9 cellular contexts compared by ENCODE assay signal in the genomic region with DNA sequence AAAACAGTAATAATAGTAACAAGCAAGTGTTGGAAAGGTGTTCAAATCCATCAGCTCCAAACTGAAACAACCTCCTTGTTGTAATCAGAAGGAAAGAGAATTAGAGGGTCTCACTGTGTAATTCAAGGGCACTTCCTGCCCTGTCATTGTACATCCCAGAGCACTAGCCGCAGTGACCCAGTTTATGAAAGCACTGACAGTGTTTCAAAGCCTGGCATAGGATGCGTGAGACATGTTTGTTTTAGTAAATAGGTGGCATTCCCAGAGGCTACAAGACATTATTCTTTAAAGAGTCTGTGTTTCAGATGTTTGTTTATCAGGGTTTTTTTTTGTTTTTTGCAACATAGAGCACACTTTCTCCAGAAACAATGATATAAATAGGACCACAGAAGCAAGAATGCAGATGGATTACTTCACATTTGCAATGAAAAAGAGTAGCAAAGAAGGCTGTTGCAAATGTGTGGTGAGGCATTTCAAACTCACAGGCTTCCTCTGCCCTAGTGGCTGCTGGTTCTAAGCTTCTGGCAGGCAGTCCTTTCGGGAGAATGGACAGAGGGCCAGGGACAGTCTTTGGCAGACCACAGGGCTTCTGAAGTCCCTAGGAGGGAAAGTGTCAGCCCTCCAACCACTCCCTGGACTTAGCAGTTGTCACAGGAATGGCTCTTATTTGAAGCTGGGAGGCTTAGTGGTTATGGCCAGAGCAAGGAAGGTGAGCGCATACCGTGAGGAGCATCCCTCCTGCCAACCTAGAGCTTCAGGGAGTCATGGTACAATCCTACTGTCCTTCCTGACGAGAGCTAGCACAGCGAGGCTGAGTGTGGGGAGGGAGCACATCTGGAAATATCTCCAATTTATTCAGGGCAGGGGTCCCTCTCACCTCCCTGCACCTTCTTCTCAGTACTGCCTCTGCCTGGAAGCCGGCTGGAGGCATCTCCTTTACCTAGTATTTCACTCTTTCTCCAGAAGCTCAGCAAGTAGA. TPM values are rescaled to one million over a fixed set of nuclear protein-coding genes. Genes with fewer than 3 reads are reported as not detected.
A peak's percentile ranks its signal among the peaks of the same experiment; 100 is the strongest.
DNase-seq lines count a peak whose midpoint lies in the region; ATAC-seq and TF ChIP-seq lines count a peak whose summit lies in the region.
"Had no signal": no experiment of that assay in that cellular context is flagged by ENCODE, and none has a peak within 500 bp of the region (broad histone marks: within the 10 kb centered on the region; RNA-seq: fewer than 3 reads in every experiment).

No MANE protein-coding gene starts in this region.

- H3K36me3 ChIP-seq in Peyer's patch, result no peaks in the 10 kb centered on the region

- no peak overlapping the region for H3K4me3 ChIP-seq in Peyer's patch

- peaks cover 0 to 5% (median 0%) of the 10 kb centered on the region in 4 donors for H3K4me1 ChIP-seq in Peyer's patch

- H3K27me3 ChIP-seq in Peyer's patch, result no peaks in the 10 kb centered on the region

- TF ChIP-seq POLR2A in Peyer's patch (IDR thresholded peaks at IDR 0.05), result no peak

- no peaks in the 10 kb centered on the region for H3K27me3 Mint-ChIP-seq in activated naive CD8-positive, alpha-beta T cell treated with anti-CD3 and anti-CD28 coated beads, Interleukin-2, amount 50 U/mL, for 24 hours
- no peaks in the 10 kb centered on the region for H3K27me3 Mint-ChIP-seq in osteocyte (ENCODE audit: unreplicated experiment)

- H3K4me1 Mint-ChIP-seq in activated naive CD8-positive, alpha-beta T cell treated with anti-CD3 and anti-CD28 coated beads, Interleukin-2, amount 50 U/mL, for 24 hours, result peaks cover 27% of the 10 kb centered on the region
- H3K4me1 Mint-ChIP-seq in osteocyte (ENCODE audit: unreplicated experiment), result peaks cover 16% of the 10 kb centered on the region

- H3K9me3 Mint-ChIP-seq in activated naive CD8-positive, alpha-beta T cell treated with anti-CD3 and anti-CD28 coated beads, Interleukin-2, amount 50 U/mL, for 24 hours, result peaks cover 4% of the 10 kb centered on the region
- peaks cover 12% of the 10 kb centered on the region for H3K9me3 Mint-ChIP-seq in osteocyte (ENCODE audit: unreplicated experiment)
- H3K9me3 Mint-ChIP-seq: neural crest cell had no signal

- ATAC-seq in GM18907 (IDR thresholded peaks at IDR 0.05; ENCODE audit: unreplicated experiment) (peak; percentile 12), HG02885 (IDR thresholded peaks at IDR 0.05; ENCODE audit: poor library complexity, unreplicated experiment) (peak; percentile 28)
- ATAC-seq in activated naive CD8-positive, alpha-beta T cell treated with anti-CD3 and anti-CD28 coated beads, Interleukin-2, amount 50 U/mL, for 24 hours, result no peak

- no peaks in the 10 kb centered on the region for H3K36me3 Mint-ChIP-seq in activated naive CD8-positive, alpha-beta T cell treated with anti-CD3 and anti-CD28 coated beads, Interleukin-2, amount 50 U/mL, for 24 hours (ENCODE audit: low read depth)
- H3K36me3 Mint-ChIP-seq in osteocyte (ENCODE audit: unreplicated experiment), result no peaks in the 10 kb centered on the region

- H3K27ac ChIP-seq in RWPE1 (no peak overlapping the region), Peyer's patch (no peak overlapping the region)

- DNase-seq in activated naive CD8-positive, alpha-beta T cell treated with anti-CD3 and anti-CD28 coated beads, Interleukin-2, amount 50 U/mL, for 24 hours, result no peak
- DNase-seq in osteocyte (ENCODE audit: extremely low spot score, unreplicated experiment) (no peak), RWPE1 (ENCODE audit: low spot score) (no peak), NCI-H1048 (lab: John Stamatoyannopoulos, UW) (no peak), GM10266 (ENCODE audit: extremely low spot score) (no peak), Peyer's patch (no peak)

- peak overlapping the region; percentile 83 for H3K27ac Mint-ChIP-seq in activated naive CD8-positive, alpha-beta T cell treated with anti-CD3 and anti-CD28 coated beads, Interleukin-2, amount 50 U/mL, for 24 hours
- H3K27ac Mint-ChIP-seq in osteocyte (ENCODE audit: unreplicated experiment), result peak overlapping the region; percentile 73

- POLR2A ChIA-PET in RWPE1 (lab: Yijun Ruan, JAX; ENCODE audit: low non-redundant PET), result no interaction called here

- TF ChIP-seq CTCF in osteocyte (IDR thresholded peaks at IDR 0.05) (no peak), RWPE1 (conservative IDR thresholded peaks at IDR 0.05; ENCODE audit: low read depth) (no peak), GM10266 (IDR thresholded peaks at IDR 0.05; ENCODE audit: control insufficient read depth, insufficient read depth, low read depth, missing control alignments) (no peak), Peyer's patch (IDR thresholded peaks at IDR 0.05) (no peak)

- peak overlapping the region; percentile 62 for H3K4me3 Mint-ChIP-seq in activated naive CD8-positive, alpha-beta T cell treated with anti-CD3 and anti-CD28 coated beads, Interleukin-2, amount 50 U/mL, for 24 hours
- H3K4me3 Mint-ChIP-seq in osteocyte (ENCODE audit: unreplicated experiment), result peak overlapping the region; percentile 44
- H3K4me3 Mint-ChIP-seq: neural crest cell had no signal

- CTCF ChIA-PET in RWPE1 (lab: Yijun Ruan, JAX), result no interaction called here

- no peaks in the 10 kb centered on the region for H3K9me3 ChIP-seq in Peyer's patch

RNA-seq across cellular contexts. Expression of a gene that starts 31.4 kb away (rescaled TPM):
- total RNA-seq in osteocyte (152 and 163 TPM in 2 replicates), Peyer's patch (10 to 100 TPM; 39.7 to 90.8 (median 52.2) TPM)
